In the genomic region with DNA sequence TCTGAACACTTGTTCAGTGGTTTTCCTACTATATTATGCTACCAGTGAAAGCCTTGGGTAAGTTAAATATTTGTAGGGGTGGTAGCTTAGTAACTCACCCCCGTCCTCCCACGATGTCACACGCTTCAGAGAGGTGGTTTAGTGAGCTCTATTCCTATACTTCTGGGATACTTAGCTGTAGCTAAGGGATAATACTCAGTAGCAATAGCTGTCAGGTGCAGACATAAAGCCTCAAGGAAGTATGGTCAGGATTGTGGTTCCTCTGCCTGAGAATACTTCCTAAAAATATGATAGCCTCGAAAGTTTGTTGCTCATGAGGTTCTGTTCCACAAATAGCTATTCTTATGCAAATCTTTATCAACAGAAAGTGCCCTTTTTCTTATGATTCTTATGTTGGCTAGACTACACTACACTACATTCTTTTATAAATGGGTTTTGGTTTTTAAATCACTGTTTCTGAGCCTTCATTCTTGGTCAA, we compare ENCODE assay signal across 15 cellular contexts. TPM values are rescaled to one million over a fixed set of nuclear protein-coding genes. Genes with fewer than 3 reads are reported as not detected.
A peak's percentile ranks its signal among the peaks of the same experiment; 100 is the strongest.
DNase-seq lines count a peak whose midpoint lies in the region; ATAC-seq lines count a peak whose summit lies in the region.
"Had no signal": no experiment of that assay in that cellular context is flagged by ENCODE, and none has a peak within 500 bp of the region (broad histone marks: within the 10 kb centered on the region; RNA-seq: fewer than 3 reads in every experiment).

No MANE protein-coding gene starts in this region.

- H3K4me3 ChIP-seq in BLaER1 treated with 17β-estradiol and CSF1 and Interleukin-3, amounts not matched to agents 10 nM and 100 nM, result peak overlapping the region in 2 of 10 experiments; percentile 12 to 18; a peak in 1 of 20 replicates
- H3K4me3 ChIP-seq: stomach had no signal

- H3K4me1 ChIP-seq in BLaER1 treated with 17β-estradiol and CSF1 and Interleukin-3, amounts not matched to agents 10 nM and 100 nM, result peaks cover 29 to 51% (median 42%) of the 10 kb centered on the region in 10 experiments

- no peak overlapping the region for H3K27ac Mint-ChIP-seq in activated T-helper 1 cell treated with anti-CD3 and anti-CD28 coated beads, Interleukin-12 subunit alpha, Interleukin-12 subunit beta, Interleukin-2, Interleukin-4 antibody, amounts not matched to agents 30 ng/mL and 10 ng/mL and 1 ng/mL, durations not matched to agents 14 hours and 24 hours and 36 hours
- H3K27ac Mint-ChIP-seq: brain had no signal

- intact Hi-C loops in activated T-helper 1 cell treated with anti-CD3 and anti-CD28 coated beads, Interleukin-12 subunit alpha, Interleukin-12 subunit beta, Interleukin-2, Interleukin-4 antibody, amounts not matched to agents 30 ng/mL and 10 ng/mL and 1 ng/mL, durations not matched to agents 14 hours and 24 hours and 36 hours (cut with micrococcal nuclease), result no loop called here

- peaks cover 24 to 100% (median 89%) of the 10 kb centered on the region in 11 experiments for H4K20me1 ChIP-seq in BLaER1 treated with 17β-estradiol and CSF1 and Interleukin-3, amounts not matched to agents 10 nM and 100 nM

- peak; percentile 60 for ATAC-seq in GM19023 (IDR thresholded peaks at IDR 0.05; ENCODE audit: unreplicated experiment)
- peak; percentile 63 for ATAC-seq in HG02884 (IDR thresholded peaks at IDR 0.05; ENCODE audit: unreplicated experiment)
- ATAC-seq: activated CD8-positive, alpha-beta memory T cell treated with anti-CD3 and anti-CD28 coated beads, Interleukin-2, amount 10 ng/mL, durations not matched to agents 7 days and 5 days; T-cell had no signal

- H3K36me3 ChIP-seq in BLaER1 treated with 17β-estradiol and CSF1 and Interleukin-3, amounts not matched to agents 10 nM and 100 nM, result peaks cover 96 to 100% (median 100%) of the 10 kb centered on the region in 11 experiments

- H3K9me3 ChIP-seq in BLaER1 treated with 17β-estradiol and CSF1 and Interleukin-3, amounts not matched to agents 10 nM and 100 nM (replicated peaks in 1 of 11), result no peaks in the 10 kb centered on the region
- H3K9me3 ChIP-seq: stomach had no signal

- peak overlapping the region; percentile 5 to 68 (median 57); a peak in 17 of 22 replicates for H3K27ac ChIP-seq in BLaER1 treated with 17β-estradiol and CSF1 and Interleukin-3, amounts not matched to agents 10 nM and 100 nM
- H3K27ac ChIP-seq: stomach had no signal

- no peaks in the 10 kb centered on the region for H3K4me1 Mint-ChIP-seq in activated T-helper 1 cell treated with anti-CD3 and anti-CD28 coated beads, Interleukin-12 subunit alpha, Interleukin-12 subunit beta, Interleukin-2, Interleukin-4 antibody, amounts not matched to agents 30 ng/mL and 10 ng/mL and 1 ng/mL, durations not matched to agents 14 hours and 24 hours and 36 hours (ENCODE audit: low read depth)
- H3K4me1 Mint-ChIP-seq: brain had no signal

- H3K9me3 Mint-ChIP-seq in activated T-helper 1 cell treated with anti-CD3 and anti-CD28 coated beads, Interleukin-12 subunit alpha, Interleukin-12 subunit beta, Interleukin-2, Interleukin-4 antibody, amounts not matched to agents 30 ng/mL and 10 ng/mL and 1 ng/mL, durations not matched to agents 14 hours and 24 hours and 36 hours, result no peaks in the 10 kb centered on the region
- H3K9me3 Mint-ChIP-seq: brain, T-cell had no signal

- peaks cover 54% of the 10 kb centered on the region for H3K36me3 Mint-ChIP-seq in activated T-helper 1 cell treated with anti-CD3 and anti-CD28 coated beads, Interleukin-12 subunit alpha, Interleukin-12 subunit beta, Interleukin-2, Interleukin-4 antibody, amounts not matched to agents 30 ng/mL and 10 ng/mL and 1 ng/mL, durations not matched to agents 14 hours and 24 hours and 36 hours (ENCODE audit: low read depth)

- DNase-seq in NOMO-1 treated with DMSO at 0.1 percent for 48 hours (lab: John Stamatoyannopoulos, UW; ENCODE audit: unreplicated experiment) (peak; percentile 52), cerebellar cortex (ENCODE audit: low spot score) (no peak), NCI-H1092 treated with DMSO at 0.1 percent for 48 hours (lab: John Stamatoyannopoulos, UW) (no peak), superior temporal gyrus (ENCODE audit: extremely low spot score) (no peak)
- DNase-seq in activated T-helper 1 cell treated with anti-CD3 and anti-CD28 coated beads, Interleukin-12 subunit alpha, Interleukin-12 subunit beta, Interleukin-2, Interleukin-4 antibody, amounts not matched to agents 30 ng/mL and 10 ng/mL and 1 ng/mL, durations not matched to agents 14 hours and 24 hours and 36 hours (ENCODE audit: low spot score), result no peak
- DNase-seq: activated CD8-positive, alpha-beta memory T cell treated with anti-CD3 and anti-CD28 coated beads, Interleukin-2, amount 10 ng/mL, durations not matched to agents 7 days and 5 days; C1 segment of cervical spinal cord; NCI-H510A; stimulated activated CD4-positive, alpha-beta T cell treated with anti-CD3 and anti-CD28 coated beads, Interleukin-15, amount 100 ng/mL, for 24 hours; stomach; T-cell had no signal

- H3K4me3 Mint-ChIP-seq in activated T-helper 1 cell treated with anti-CD3 and anti-CD28 coated beads, Interleukin-12 subunit alpha, Interleukin-12 subunit beta, Interleukin-2, Interleukin-4 antibody, amounts not matched to agents 30 ng/mL and 10 ng/mL and 1 ng/mL, durations not matched to agents 14 hours and 24 hours and 36 hours, result no peak overlapping the region
- H3K4me3 Mint-ChIP-seq: activated CD8-positive, alpha-beta memory T cell treated with anti-CD3 and anti-CD28 coated beads, Interleukin-2, amount 10 ng/mL, durations not matched to agents 7 days and 5 days; brain; T-cell had no signal

- H3K27me3 ChIP-seq in BLaER1 treated with 17β-estradiol and CSF1 and Interleukin-3, amounts not matched to agents 10 nM and 100 nM, result no peaks in the 10 kb centered on the region
- H3K27me3 ChIP-seq: stomach had no signal

- peak overlapping the region; percentile 57 to 83 (median 71) for H3K4me2 ChIP-seq in BLaER1 treated with 17β-estradiol and CSF1 and Interleukin-3, amounts not matched to agents 10 nM and 100 nM

- H3K9ac ChIP-seq in BLaER1 treated with 17β-estradiol and CSF1 and Interleukin-3, amounts not matched to agents 10 nM and 100 nM, result peak overlapping the region in 10 of 11 experiments; percentile 7 to 58 (median 42); a peak in 14 of 22 replicates

- no peaks in the 10 kb centered on the region for H3K27me3 Mint-ChIP-seq in activated T-helper 1 cell treated with anti-CD3 and anti-CD28 coated beads, Interleukin-12 subunit alpha, Interleukin-12 subunit beta, Interleukin-2, Interleukin-4 antibody, amounts not matched to agents 30 ng/mL and 10 ng/mL and 1 ng/mL, durations not matched to agents 14 hours and 24 hours and 36 hours (ENCODE audit: insufficient read depth)
- H3K27me3 Mint-ChIP-seq: activated CD8-positive, alpha-beta memory T cell treated with anti-CD3 and anti-CD28 coated beads, Interleukin-2, amount 10 ng/mL, durations not matched to agents 7 days and 5 days; T-cell had no signal

RNA-seq across cellular contexts. Expression of gene DLST, which starts 11.9 kb away (rescaled TPM):
- 98.9 and 107 TPM in 2 replicates for total RNA-seq in activated T-helper 1 cell treated with anti-CD3 and anti-CD28 coated beads, Interleukin-12 subunit alpha, Interleukin-12 subunit beta, Interleukin-2, Interleukin-4 antibody, amounts not matched to agents 30 ng/mL and 10 ng/mL and 1 ng/mL, durations not matched to agents 14 hours and 24 hours and 36 hours

RNA-seq across cellular contexts. Expression of gene PROX2, which starts 17.7 kb away (rescaled TPM):
- not detected in 2 replicates for total RNA-seq in activated T-helper 1 cell treated with anti-CD3 and anti-CD28 coated beads, Interleukin-12 subunit alpha, Interleukin-12 subunit beta, Interleukin-2, Interleukin-4 antibody, amounts not matched to agents 30 ng/mL and 10 ng/mL and 1 ng/mL, durations not matched to agents 14 hours and 24 hours and 36 hours
- total RNA-seq: stomach had no signal

RNA-seq across cellular contexts. Expression of gene RPS6KL1, which starts 29.4 kb away (rescaled TPM):
- 10.8 and 11.6 TPM in 2 replicates for total RNA-seq in activated T-helper 1 cell treated with anti-CD3 and anti-CD28 coated beads, Interleukin-12 subunit alpha, Interleukin-12 subunit beta, Interleukin-2, Interleukin-4 antibody, amounts not matched to agents 30 ng/mL and 10 ng/mL and 1 ng/mL, durations not matched to agents 14 hours and 24 hours and 36 hours
